Comparison of ENCODE assay signal across 23 cellular contexts in genomic region chr5:25387949-25388348, GRCh38.
DNase-seq lines count a peak whose midpoint lies in the region; ATAC-seq and TF ChIP-seq lines count a peak whose summit lies in the region.
"Had no signal": no experiment of that assay in that cellular context is flagged by ENCODE, and none has a peak within 500 bp of the region (broad histone marks: within the 10 kb centered on the region; RNA-seq: fewer than 3 reads in every experiment).

No MANE protein-coding gene starts in this region.

- TF ChIP-seq CTCF in left lung (IDR thresholded peaks at IDR 0.05), result no peak
- no peak for TF ChIP-seq CTCF in lung (IDR thresholded peaks at IDR 0.05; ENCODE audit: control extremely low read depth, extremely low read depth)

- H3K27me3 ChIP-seq in left lung (no peaks in the 10 kb centered on the region), lung (ENCODE audit: control insufficient read depth, insufficient read depth) (no peaks in the 10 kb centered on the region)
- H3K27me3 ChIP-seq: BE2C, BLaER1 had no signal

- ATAC-seq in left lung (peak; percentile 56), lung (ENCODE audit: insufficient read depth, low FRiP score) (peak; percentile 27)
- ATAC-seq: A549, GM12878 had no signal

- H3K36me3 ChIP-seq in left lung (no peaks in the 10 kb centered on the region), lung (ENCODE audit: control insufficient read depth in 2 of 2, insufficient read depth in 2 of 2, low read length in 2 of 2) (no peaks in the 10 kb centered on the region)
- H3K36me3 ChIP-seq: BE2C, BLaER1 had no signal

- H3K4me3 ChIP-seq in left lung, result no peak overlapping the region
- no peak overlapping the region for H3K4me3 ChIP-seq in lung
- H3K4me3 ChIP-seq: A549, BLaER1, GM12878 had no signal

- no peaks in the 10 kb centered on the region for H3K4me1 ChIP-seq in left lung
- no peaks in the 10 kb centered on the region for H3K4me1 ChIP-seq in lung (ENCODE audit: control insufficient read depth in 2 of 2, insufficient read depth in 2 of 2, low read length in 2 of 2)
- H3K4me1 ChIP-seq: A549, BE2C, BLaER1 had no signal

- H3K9me3 ChIP-seq in left lung (peaks cover 0 to 11% of the 10 kb centered on the region in 2 donors), lung (ENCODE audit: control insufficient read depth in 2 of 2, insufficient read depth in 1 of 2, low read length in 1 of 2) (no peaks in the 10 kb centered on the region)
- H3K9me3 ChIP-seq: A549, BE2C had no signal

- H3K27ac ChIP-seq in left lung (no peak overlapping the region), lung (ENCODE audit: low read depth in 1 of 2, low read length in 1 of 2) (no peak overlapping the region)
- H3K27ac ChIP-seq: 22Rv1, A549, BLaER1 had no signal

- 54 to 77% methylated on average over 1 of the region's 1 CpG for WGBS in lung, 2 donors

- intact Hi-C loops in left lung (cut with DNase I), result no loop called here

- DNase-seq in AG08395 (ENCODE audit: low spot score) (peak; percentile 1), left lung (no peak), lung (ENCODE audit: low spot score) (no peak), NCI-H345 (lab: John Stamatoyannopoulos, UW) (no peak), GM19238 (ENCODE audit: insufficient read length, low spot score) (no peak)
- DNase-seq in activated CD8-positive, alpha-beta memory T cell treated with anti-CD3 and anti-CD28 coated beads, Interleukin-2, amount 50 U/mL, for 4 hours, result no peak
- DNase-seq: BE2C; C1 segment of cervical spinal cord; CD4-positive, alpha-beta memory T cell; CD4-positive, CD25-positive, alpha-beta regulatory T cell; CD8-positive, alpha-beta memory T cell; COR-L47; DMS 273 treated with DMSO at 0.1 percent for 48 hours; DMS153; DMS53; DMS79; DND-41; EL; GDM1 had no signal
